11 cellular contexts compared by ENCODE assay signal in genomic region chr3:45104715-45105711, GRCh38. TPM values are rescaled to one million over a fixed set of nuclear protein-coding genes. Genes with fewer than 3 reads are reported as not detected.
DNase-seq lines count a peak whose midpoint lies in the region; ATAC-seq and TF ChIP-seq lines count a peak whose summit lies in the region.
"Had no signal": no experiment of that assay in that cellular context is flagged by ENCODE, and none has a peak within 500 bp of the region (broad histone marks: within the 10 kb centered on the region; RNA-seq: fewer than 3 reads in every experiment).

No MANE protein-coding gene starts in this region.

- no peaks in the 10 kb centered on the region for H3K9me3 Mint-ChIP-seq in activated CD4-positive, alpha-beta memory T cell treated with anti-CD3 and anti-CD28 coated beads for 36 hours

- TF ChIP-seq EP300 in upper lobe of left lung (IDR thresholded peaks at IDR 0.05), result no peak

- H3F3A ChIP-seq in PC-9 (ENCODE audit: insufficient read depth, low read depth), result peaks cover 34% of the 10 kb centered on the region; the same call in 1 of the 2 replicates

- H3K9me3 ChIP-seq in PC-9 (ENCODE audit: insufficient read depth, low read depth) (no peaks in the 10 kb centered on the region), upper lobe of left lung (no peaks in the 10 kb centered on the region)

- H3K27me3 ChIP-seq in PC-9 (ENCODE audit: insufficient read depth, low read depth), result no peaks in the 10 kb centered on the region
- H3K27me3 ChIP-seq in upper lobe of left lung, result no peaks in the 10 kb centered on the region

- no peaks in the 10 kb centered on the region for H3K9me2 ChIP-seq in PC-9 (ENCODE audit: insufficient read depth)

- no peak for TF ChIP-seq POLR2A in upper lobe of left lung (IDR thresholded peaks at IDR 0.05)

- H3K4me2 ChIP-seq in PC-9, result no peak overlapping the region

- no peak overlapping the region for H2AFZ ChIP-seq in PC-9

- TF ChIP-seq CTCF in AG10803 (conservative IDR thresholded peaks at IDR 0.05; ENCODE audit: low read length), result no peak
- TF ChIP-seq CTCF in fibroblast of villous mesenchyme (IDR thresholded peaks at IDR 0.05; ENCODE audit: insufficient read depth, low read depth, low read length), result no peak
- TF ChIP-seq CTCF in PC-9 (conservative IDR thresholded peaks at IDR 0.05), result no peak
- no peak for TF ChIP-seq CTCF in upper lobe of left lung (IDR thresholded peaks at IDR 0.05)

- CTCF ChIA-PET in activated CD4-positive, alpha-beta memory T cell treated with anti-CD3 and anti-CD28 coated beads for 36 hours (lab: Charles Lee), result interaction anchor here (0.9 to 2.6 kb wide), 6 partner anchors 9 to 555 kb away, joined by 4 to 8 read pairs (median 4); no protein-coding TSS in a partner anchor
- CTCF ChIA-PET in PC-9 (lab: Charles Lee), result no interaction called here

- POLR2A ChIA-PET in activated CD4-positive, alpha-beta memory T cell treated with anti-CD3 and anti-CD28 coated beads for 36 hours (lab: Charles Lee), result interaction anchor here (0.9 kb wide), 1 partner anchor 119 kb away, joined by 3 read pairs; no protein-coding TSS in a partner anchor
- POLR2A ChIA-PET in PC-9 (lab: Charles Lee; ENCODE audit: unreplicated experiment), result no interaction called here

- no peaks in the 10 kb centered on the region for H3K4me1 ChIP-seq in PC-9 (replicated peaks; ENCODE audit: insufficient read depth)
- H3K4me1 ChIP-seq in upper lobe of left lung, result peaks cover 0 to 3% (median 0%) of the 10 kb centered on the region in 4 donors

- no TSS peak for BruUV-seq in PC-9 (replicated peaks; lab: Mats Ljungman, UMichigan)

- no peak for ATAC-seq in HG02588 (IDR thresholded peaks at IDR 0.05; ENCODE audit: unreplicated experiment)
- ATAC-seq in upper lobe of left lung (ENCODE audit: low FRiP score in 2 of 2), result no peak
- ATAC-seq: left colon had no signal

- H3K27ac Mint-ChIP-seq in activated CD4-positive, alpha-beta memory T cell treated with anti-CD3 and anti-CD28 coated beads for 36 hours, result peak overlapping the region; percentile 54

- H4K20me1 ChIP-seq in PC-9 (ENCODE audit: insufficient read depth), result no peaks in the 10 kb centered on the region

- H3K27ac ChIP-seq in PC-9 (no peak overlapping the region; the same call in 1 of the 2 replicates), upper lobe of left lung (no peak overlapping the region)

- H3K79me2 ChIP-seq in PC-9 (ENCODE audit: low read depth), result peaks cover 24% of the 10 kb centered on the region

- H3K27me3 Mint-ChIP-seq in activated CD4-positive, alpha-beta memory T cell treated with anti-CD3 and anti-CD28 coated beads for 36 hours, result peaks cover 16% of the 10 kb centered on the region

- no peak overlapping the region for H3K4me3 Mint-ChIP-seq in activated CD4-positive, alpha-beta memory T cell treated with anti-CD3 and anti-CD28 coated beads for 36 hours

- intact Hi-C loops in activated CD4-positive, alpha-beta memory T cell treated with anti-CD3 and anti-CD28 coated beads for 36 hours (cut with micrococcal nuclease), result loop anchor here (1.0 to 5.0 kb wide), 5 partner anchors 38 to 562 kb away; no protein-coding TSS in a partner anchor
- intact Hi-C loops in PC-9 (cut with micrococcal nuclease; ENCODE audit: unreplicated experiment), result no loop called here

- peaks cover 55% of the 10 kb centered on the region for H3K36me3 ChIP-seq in PC-9 (ENCODE audit: low read depth)
- no peaks in the 10 kb centered on the region for H3K36me3 ChIP-seq in upper lobe of left lung

- 85 to 92% methylated on average over 8 of the region's 8 CpGs for WGBS in upper lobe of left lung, 2 donors

- DNase-seq in AG10803 (ENCODE audit: low read depth), result peak; percentile 80
- DNase-seq in EL, result peak; percentile 47
- DNase-seq in activated CD4-positive, alpha-beta memory T cell treated with anti-CD3 and anti-CD28 coated beads for 36 hours, result no peak
- DNase-seq in fibroblast of villous mesenchyme (ENCODE audit: low read depth), result peak; percentile 84
- no peak for DNase-seq in NCI-H510A treated with DMSO at 0.1 percent for 48 hours (lab: John Stamatoyannopoulos, UW)
- no peak for DNase-seq in PC-9
- no peak for DNase-seq in upper lobe of left lung
- DNase-seq: left colon, nucleus accumbens, Right ventricle myocardium superior had no signal

- H3K4me3 ChIP-seq in AG10803 (ENCODE audit: low read length), result no peak overlapping the region
- H3K4me3 ChIP-seq in fibroblast of villous mesenchyme (ENCODE audit: low read depth, low read length), result no peak overlapping the region
- no peak overlapping the region for H3K4me3 ChIP-seq in PC-9
- no peak overlapping the region for H3K4me3 ChIP-seq in upper lobe of left lung

- H3K36me3 Mint-ChIP-seq in activated CD4-positive, alpha-beta memory T cell treated with anti-CD3 and anti-CD28 coated beads for 36 hours, result no peaks in the 10 kb centered on the region

- H3K4me1 Mint-ChIP-seq in activated CD4-positive, alpha-beta memory T cell treated with anti-CD3 and anti-CD28 coated beads for 36 hours (ENCODE audit: low read depth), result peaks cover 54% of the 10 kb centered on the region

RNA-seq across cellular contexts. Expression of gene CDCP1, which starts 41.2 kb away (rescaled TPM):
- under 1 TPM; 0.48 to 0.53 TPM for total RNA-seq in activated CD4-positive, alpha-beta memory T cell treated with anti-CD3 and anti-CD28 coated beads for 36 hours
- 10.4 and 20.6 TPM in 2 replicates for total RNA-seq in fibroblast of villous mesenchyme
- total RNA-seq in PC-9 (2021), result 75.7 and 85.0 TPM in 2 replicates
- total RNA-seq in upper lobe of left lung, result 10 to 100 TPM in 5 of 6 donors, 1 to 10 TPM in 1; 9.9 to 32.7 (median 19.2) TPM

Comparison
In these comparisons a context has a peak if more than half of its experiments do, and no peak if none do; other contexts are left out.
1. DNase-seq: peak in AG10803 (single experiment), EL (single experiment) and fibroblast of villous mesenchyme (single experiment); none in activated CD4-positive, alpha-beta memory T cell treated with anti-CD3 and anti-CD28 coated beads for 36 hours (single experiment), NCI-H510A treated with DMSO at 0.1 percent for 48 hours (single experiment), PC-9 (0 of 2) and upper lobe of left lung (0 of 2).